In genomic region chr17:21513012-21513570, GRCh38 we compare ENCODE assay signal across 8 cellular contexts.
A peak's percentile ranks its signal among the peaks of the same experiment; 100 is the strongest.
DNase-seq lines count a peak whose midpoint lies in the region; ATAC-seq and TF ChIP-seq lines count a peak whose summit lies in the region.

No MANE protein-coding gene starts in this region.

- TF ChIP-seq CTCF in WERI-Rb-1 (IDR thresholded peaks at IDR 0.05; ENCODE audit: low read depth, low read length) (peak; percentile 67), MCF 10A (IDR thresholded peaks at IDR 0.05; ENCODE audit: unreplicated experiment) (peak; percentile 83), spleen (IDR thresholded peaks at IDR 0.05 in 8 of 11, conservative IDR thresholded peaks at IDR 0.05 in 3 of 11) (peak; percentile 37 to 88 (median 77))

- no peaks in the 10 kb centered on the region for H3K4me1 Mint-ChIP-seq in MCF 10A (ENCODE audit: insufficient read depth, unreplicated experiment)
- peaks cover 10 to 15% of the 10 kb centered on the region in 2 donors for H3K4me1 Mint-ChIP-seq in immature natural killer cell

- no peak overlapping the region for H3K27ac Mint-ChIP-seq in MCF 10A (ENCODE audit: low read depth, unreplicated experiment)
- H3K27ac Mint-ChIP-seq in immature natural killer cell = no peak overlapping the region

- CTCF ChIA-PET in MCF 10A (lab: Yijun Ruan, JAX) = interaction anchor here (0.5 to 6.2 kb wide), 27 partner anchors 10 to 414 kb away, joined by 3 to 100 read pairs (median 7); no protein-coding TSS in a partner anchor

- H3K9me3 ChIP-seq in WERI-Rb-1 (ENCODE audit: severe bottlenecking) (no peaks in the 10 kb centered on the region), spleen (no peaks in the 10 kb centered on the region)

- peaks cover 0 to 32% (median 20%) of the 10 kb centered on the region in 6 donors for H3K4me1 ChIP-seq in spleen

- BruUV-seq in MCF 10A (replicated peaks; lab: Mats Ljungman, UMichigan) = no TSS peak

- 4 to 6% (median 5%) methylated on average over 18 to 24 of the region's 24 CpGs for WGBS in spleen, 5 donors

- H3K27me3 ChIP-seq in WERI-Rb-1 (ENCODE audit: insufficient read depth, low read depth, severe bottlenecking) = peaks cover 16% of the 10 kb centered on the region
- peaks cover 0 to 23% (median 6%) of the 10 kb centered on the region in 7 donors for H3K27me3 ChIP-seq in spleen (replicated peaks in 1 of 7)

- H3K36me3 Mint-ChIP-seq in MCF 10A (ENCODE audit: insufficient read depth, unreplicated experiment) (no peaks in the 10 kb centered on the region), immature natural killer cell (no peaks in the 10 kb centered on the region)

- H3K27me3 Mint-ChIP-seq in MCF 10A (ENCODE audit: insufficient read depth, unreplicated experiment) (peaks cover 21% of the 10 kb centered on the region), immature natural killer cell (ENCODE audit: low read depth in 3 of 3) (peaks cover 12 to 25% (median 13%) of the 10 kb centered on the region in 3 donors)

- TF ChIP-seq POLR2A in spleen (IDR thresholded peaks at IDR 0.05) = no peak

- H3K9me3 Mint-ChIP-seq in MCF 10A (ENCODE audit: unreplicated experiment) (no peaks in the 10 kb centered on the region), immature natural killer cell (no peaks in the 10 kb centered on the region)

- POLR2A ChIA-PET in MCF 10A (lab: Yijun Ruan, JAX) = interaction anchor here (0.6 kb wide), 2 partner anchors 37 to 576 kb away, joined by 3 to 4 read pairs; no protein-coding TSS in a partner anchor

- H3K36me3 ChIP-seq in WERI-Rb-1 (no peaks in the 10 kb centered on the region), spleen (no peaks in the 10 kb centered on the region)

- H3K27ac ChIP-seq in WERI-Rb-1 (no peak overlapping the region), spleen (no peak overlapping the region)

- no peak for ATAC-seq in HG03175 (IDR thresholded peaks at IDR 0.05; ENCODE audit: unreplicated experiment)

- no peak overlapping the region for H3K4me3 Mint-ChIP-seq in MCF 10A (ENCODE audit: unreplicated experiment)
- H3K4me3 Mint-ChIP-seq in immature natural killer cell = peak overlapping the region in 1 of 5 donors; percentile 66

- DNase-seq in AG08396 (ENCODE audit: low spot score) = peak; percentile 93
- DNase-seq in GM19238 (ENCODE audit: insufficient read length, low spot score) = peak; percentile 79
- DNase-seq in NCI-H1694 treated with DMSO at 0.1 percent for 48 hours (lab: John Stamatoyannopoulos, UW) = peak; percentile 35
- peak; percentile 78 for DNase-seq in WERI-Rb-1
- DNase-seq in MCF 10A (ENCODE audit: unreplicated experiment) = peak; percentile 68
- peak; percentile 71 to 76 (median 75) for DNase-seq in immature natural killer cell
- DNase-seq in spleen = peak; percentile 94

- intact Hi-C loops in MCF 10A (cut with micrococcal nuclease) (loop anchor here (2.0 to 10.0 kb wide), 2 partner anchors 188 to 394 kb away; no protein-coding TSS in a partner anchor), spleen (cut with DNase I; ENCODE audit: low total_unique reads) (loop anchor here (5.0 kb wide), 1 partner anchor 396 kb away; no protein-coding TSS in a partner anchor)

- H3K4me3 ChIP-seq in WERI-Rb-1 (ENCODE audit: low read depth, low read length) (peak overlapping the region; percentile 14; the same call in 1 of the 2 replicates), spleen (peak overlapping the region in 2 of 8 donors; percentile 13 to 44)

Comparison
In these comparisons a context has a peak if more than half of its experiments do, and no peak if none do; other contexts are left out.
1. DNase-seq: peak in every context shown above with its lines; median percentile 94 in spleen; 93 in AG08396; 79 in GM19238; 78 in WERI-Rb-1; 75 in immature natural killer cell; 68 in MCF 10A; 35 in NCI-H1694 treated with DMSO at 0.1 percent for 48 hours.